In the genomic region with DNA sequence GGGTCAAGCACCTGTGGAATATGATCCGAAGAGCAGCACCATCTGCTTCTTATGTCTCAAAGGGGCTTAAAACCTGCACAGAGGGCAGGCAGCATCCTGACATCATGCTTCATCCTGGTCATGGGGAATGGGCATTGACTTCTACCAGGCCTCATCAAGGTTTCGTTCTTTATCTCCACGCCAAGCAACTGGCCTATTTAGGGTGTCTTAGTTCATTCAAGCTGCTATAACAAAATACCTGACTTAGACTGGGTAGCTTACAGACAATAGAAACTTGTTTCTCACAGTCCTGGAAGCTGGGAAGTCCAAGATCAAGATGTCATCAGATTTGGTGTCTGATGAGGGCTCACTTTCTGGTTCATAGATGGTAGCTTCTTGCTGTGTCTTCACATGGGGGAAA, we compare ENCODE assay signal across 8 cellular contexts.
"Had no signal": no experiment of that assay in that cellular context is flagged by ENCODE, and none has a peak within 500 bp of the region (broad histone marks: within the 10 kb centered on the region; RNA-seq: fewer than 3 reads in every experiment).

No MANE protein-coding gene starts in this region.

- H3K4me1 Mint-ChIP-seq: IgD-negative memory B cell had no signal

- H3K36me3 Mint-ChIP-seq: IgD-negative memory B cell had no signal

- H3K27ac ChIP-seq: HL-60, KMS-11 had no signal

- H3K9ac ChIP-seq: KMS-11 had no signal

- ATAC-seq: HepG2 had no signal

- DNase-seq: IMR-90, KBM-7, KG1 had no signal

- FAIRE-seq: HepG2, HTR-8/SVneo had no signal

- H3K27ac Mint-ChIP-seq: IgD-negative memory B cell had no signal

- H3K4me2 ChIP-seq: KMS-11 had no signal

- H3K4me3 Mint-ChIP-seq: IgD-negative memory B cell had no signal
